In the genomic region with DNA sequence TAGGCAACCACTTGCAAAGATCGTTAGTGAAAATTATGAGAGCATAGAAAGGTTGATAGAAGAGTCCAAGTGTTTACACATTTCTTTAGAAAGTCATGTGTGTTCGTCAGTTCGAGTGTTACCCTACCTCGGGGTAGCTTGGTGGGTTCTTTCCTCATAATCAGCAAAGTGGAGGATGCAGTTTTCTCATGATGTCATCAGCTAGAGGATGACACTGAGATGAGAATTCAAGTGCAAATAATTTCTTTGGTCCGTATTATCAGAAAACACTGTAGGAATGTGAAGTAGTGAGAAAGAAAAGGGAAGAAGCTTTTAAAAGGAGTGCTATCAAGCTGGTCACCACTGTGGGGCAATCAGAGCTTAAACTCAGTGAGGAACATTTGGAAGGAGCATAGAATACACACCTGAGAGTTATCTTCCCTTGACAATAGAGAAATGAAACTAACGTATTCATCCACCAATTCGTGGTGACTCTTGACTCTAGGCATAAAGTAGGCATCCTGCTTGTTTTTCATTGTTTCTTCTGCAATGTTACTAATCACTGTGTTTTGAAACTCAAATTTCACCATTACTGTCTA, we compare ENCODE assay signal across 15 cellular contexts.
A peak's percentile ranks its signal among the peaks of the same experiment; 100 is the strongest.
DNase-seq lines count a peak whose midpoint lies in the region; ATAC-seq and TF ChIP-seq lines count a peak whose summit lies in the region.
"Had no signal": no experiment of that assay in that cellular context is flagged by ENCODE, and none has a peak within 500 bp of the region (broad histone marks: within the 10 kb centered on the region; RNA-seq: fewer than 3 reads in every experiment).

No MANE protein-coding gene starts in this region.

- H4K20me1 ChIP-seq in HCT116 (ENCODE audit: insufficient read depth) (no peaks in the 10 kb centered on the region), PC-9 (ENCODE audit: insufficient read depth) (no peaks in the 10 kb centered on the region)

- no peaks in the 10 kb centered on the region; the same call in 1 of the 2 replicates for H3F3A ChIP-seq in PC-9 (ENCODE audit: insufficient read depth, low read depth)

- TF ChIP-seq RAD21 in HCT116 (IDR thresholded peaks at IDR 0.05; ENCODE audit: low read depth), result peak; percentile 52

- no peaks in the 10 kb centered on the region for H3K9me3 ChIP-seq in HCT116 (ENCODE audit: control insufficient read depth in 1 of 2, insufficient read depth in 1 of 2, low read depth in 1 of 2, low read length in 2 of 2)
- H3K9me3 ChIP-seq in right lobe of liver, result no peaks in the 10 kb centered on the region
- no peaks in the 10 kb centered on the region for H3K9me3 ChIP-seq in PC-9 (ENCODE audit: insufficient read depth, low read depth)
- H3K9me3 ChIP-seq: left lung had no signal

- TF ChIP-seq POLR2A in HCT116 (IDR thresholded peaks at IDR 0.05; ENCODE audit: borderline replicate concordance, extremely low read depth, insufficient read depth, insufficient read length), result no peak
- no peak for TF ChIP-seq POLR2A in right lobe of liver (IDR thresholded peaks at IDR 0.05)

- DNase-seq in HCT116 (ENCODE audit: low read depth, low spot score), result no peak
- peak; percentile 5 for DNase-seq in RPMI7951 (ENCODE audit: low read depth)
- DNase-seq in right lobe of liver, result no peak
- DNase-seq in PC-9, result no peak
- DNase-seq: activated naive CD4-positive, alpha-beta T cell treated with anti-CD3 and anti-CD28 coated beads, Interleukin-2, amount 10 ng/mL, durations not matched to agents 7 days and 5 days; hypothalamus; left lung; naive thymus-derived CD8-positive, alpha-beta T cell; NCI-H2107; stimulated activated CD4-positive, alpha-beta T cell treated with anti-CD3 and anti-CD28 coated beads, Interleukin-1b, Interleukin-23, amount 100 ng/mL, for 48 hours had no signal

- RAD21 ChIA-PET in HCT116 (lab: Charles Lee; ENCODE audit: low non-redundant PET in 1 of 2, low total read pairs in 2 of 2, uncharacterized antibody in 2 of 2, unreplicated experiment in 2 of 2), result no interaction called here

- H3K4me2 ChIP-seq in HCT116 (ENCODE audit: low read length) (no peak overlapping the region), PC-9 (no peak overlapping the region)

- no peak overlapping the region for H3K9ac ChIP-seq in HCT116 (ENCODE audit: low read length)

- CTCF ChIA-PET in HCT116 (lab: Charles Lee) (interaction anchor here (1.2 to 1.7 kb wide), 2 partner anchors 182 to 367 kb away, joined by 4 to 7 read pairs; no protein-coding TSS in a partner anchor), PC-9 (lab: Charles Lee) (no interaction called here)

- H3K9me2 ChIP-seq in HCT116 (ENCODE audit: insufficient read depth) (no peaks in the 10 kb centered on the region), PC-9 (ENCODE audit: insufficient read depth) (no peaks in the 10 kb centered on the region)

- intact Hi-C loops in HCT116 (cut with micrococcal nuclease), result loop anchor here (2.0 to 5.0 kb wide), 2 partner anchors 181 to 367 kb away; no protein-coding TSS in a partner anchor
- intact Hi-C loops in right lobe of liver (cut with DNase I), result no loop called here
- intact Hi-C loops in PC-9 (cut with micrococcal nuclease; ENCODE audit: unreplicated experiment), result no loop called here

- no peak overlapping the region for H3K27ac ChIP-seq in HCT116 (ENCODE audit: low read depth, low read length)
- H3K27ac ChIP-seq in right lobe of liver, result no peak overlapping the region
- H3K27ac ChIP-seq in PC-9, result no peak overlapping the region
- H3K27ac ChIP-seq: HL-60, left lung had no signal

- BruUV-seq in HCT116 (replicated peaks; lab: Mats Ljungman, UMichigan), result no TSS peak
- no TSS peak for BruUV-seq in PC-9 (replicated peaks; lab: Mats Ljungman, UMichigan)

- TF ChIP-seq CTCF in GM12873 (IDR thresholded peaks at IDR 0.05; ENCODE audit: insufficient read depth, low read depth, low read length, missing control alignments) (peak; percentile 44), HCT116 (IDR thresholded peaks at IDR 0.05 in 2 of 3, conservative IDR thresholded peaks at IDR 0.05 in 1 of 3; ENCODE audit: borderline replicate concordance in 1 of 3, insufficient read depth in 1 of 3, low read depth in 2 of 3, low read length in 2 of 3) (peak in 1 of 3 experiments; percentile 14; a peak in 2 of 6 replicates), right lobe of liver (IDR thresholded peaks at IDR 0.05) (peak; percentile 15 to 43 (median 22)), PC-9 (conservative IDR thresholded peaks at IDR 0.05) (no peak)

- no peaks in the 10 kb centered on the region for H3K79me2 ChIP-seq in HCT116 (ENCODE audit: insufficient read depth, low read length)
- no peaks in the 10 kb centered on the region for H3K79me2 ChIP-seq in PC-9 (ENCODE audit: low read depth)

- 43% methylated on average over 7 of the region's 7 CpGs for whole genome bisulfite sequencing in right lobe of liver (ENCODE audit: insufficient coverage, low coverage, low lambda C conversion rate, missing lambda C conversion rate)

- H3K27me3 ChIP-seq in HCT116 (ENCODE audit: insufficient read depth, low read length), result no peaks in the 10 kb centered on the region
- H3K27me3 ChIP-seq in right lobe of liver, result no peaks in the 10 kb centered on the region
- H3K27me3 ChIP-seq in PC-9 (ENCODE audit: insufficient read depth, low read depth), result no peaks in the 10 kb centered on the region
- H3K27me3 ChIP-seq: left lung had no signal

- 0 out of 2 replicates have a peak, but pooled peaks have one; percentile 63 for ATAC-seq in HCT116
- ATAC-seq in right lobe of liver, result peak; percentile 57 to 78 (median 75)
- ATAC-seq in GM19035 (IDR thresholded peaks at IDR 0.05; ENCODE audit: unreplicated experiment), result no peak
- no peak for ATAC-seq in HG03108 (IDR thresholded peaks at IDR 0.05; ENCODE audit: unreplicated experiment)
- ATAC-seq in GM19351 (IDR thresholded peaks at IDR 0.05; ENCODE audit: unreplicated experiment), result no peak
- ATAC-seq: left lung; naive thymus-derived CD8-positive, alpha-beta T cell had no signal

- H3K4me1 ChIP-seq in HCT116 (ENCODE audit: control insufficient read depth in 1 of 2, insufficient read depth in 2 of 2, low read length in 2 of 2) (no peaks in the 10 kb centered on the region), right lobe of liver (no peaks in the 10 kb centered on the region), PC-9 (replicated peaks; ENCODE audit: insufficient read depth) (no peaks in the 10 kb centered on the region)
- H3K4me1 ChIP-seq: left lung had no signal

- H3K4me3 ChIP-seq in HCT116 (replicated peaks in 1 of 2; ENCODE audit: low read depth in 1 of 2, low read length in 2 of 2) (no peak overlapping the region), right lobe of liver (no peak overlapping the region), PC-9 (no peak overlapping the region)
- H3K4me3 ChIP-seq: left lung had no signal

- no peak overlapping the region for H2AFZ ChIP-seq in HCT116 (ENCODE audit: low read depth, low read length, poor library complexity, severe bottlenecking)
- no peak overlapping the region for H2AFZ ChIP-seq in PC-9

- H3K36me3 ChIP-seq in HCT116 (ENCODE audit: control insufficient read depth in 1 of 2, insufficient read depth in 2 of 2, low read length in 2 of 2) (no peaks in the 10 kb centered on the region), right lobe of liver (no peaks in the 10 kb centered on the region), PC-9 (ENCODE audit: low read depth) (no peaks in the 10 kb centered on the region)
- H3K36me3 ChIP-seq: left lung had no signal

- POLR2A ChIA-PET in HCT116 (lab: Charles Lee) (no interaction called here), PC-9 (lab: Charles Lee; ENCODE audit: unreplicated experiment) (no interaction called here)

TF ChIP-seq in HCT116, 20 proteins besides CTCF, POLR2A, EP300 and RAD21:
- no peak for TF ChIP-seq CEBPB (IDR thresholded peaks at IDR 0.05; ENCODE audit: low read depth)
- TF ChIP-seq SIN3A (IDR thresholded peaks at IDR 0.05; ENCODE audit: low read depth), result no peak
- TF ChIP-seq POLR2AphosphoS5 (IDR thresholded peaks at IDR 0.05; ENCODE audit: low read depth, low read length), result no peak
- TF ChIP-seq EZH2 (IDR thresholded peaks at IDR 0.05), result no peak
- no peak for TF ChIP-seq ELF1 (IDR thresholded peaks at IDR 0.05; ENCODE audit: borderline replicate concordance, low read depth)
- no peak for TF ChIP-seq YY1 (IDR thresholded peaks at IDR 0.05; ENCODE audit: extremely low read depth, insufficient replicate concordance, low read depth, low read length)
- no peak for TF ChIP-seq TCF7L2 (IDR thresholded peaks at IDR 0.05; ENCODE audit: borderline replicate concordance, extremely low read depth, insufficient read depth, insufficient read length)
- TF ChIP-seq EGR1 (IDR thresholded peaks at IDR 0.05; ENCODE audit: low read depth), result no peak
- no peak for TF ChIP-seq ZFX (IDR thresholded peaks at IDR 0.05)
- TF ChIP-seq SP1 (IDR thresholded peaks at IDR 0.05; ENCODE audit: low read depth), result no peak
- TF ChIP-seq, protein P1, sequence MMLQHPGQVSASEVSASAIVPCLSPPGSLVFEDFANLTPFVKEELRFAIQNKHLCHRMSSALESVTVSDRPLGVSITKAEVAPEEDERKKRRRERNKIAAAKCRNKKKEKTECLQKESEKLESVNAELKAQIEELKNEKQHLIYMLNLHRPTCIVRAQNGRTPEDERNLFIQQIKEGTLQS (IDR thresholded peaks at IDR 0.05), result no peak
- TF ChIP-seq, protein P2, sequence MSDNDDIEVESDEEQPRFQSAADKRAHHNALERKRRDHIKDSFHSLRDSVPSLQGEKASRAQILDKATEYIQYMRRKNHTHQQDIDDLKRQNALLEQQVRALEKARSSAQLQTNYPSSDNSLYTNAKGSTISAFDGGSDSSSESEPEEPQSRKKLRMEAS (IDR thresholded peaks at IDR 0.05), result no peak
- TF ChIP-seq SRF (IDR thresholded peaks at IDR 0.05; ENCODE audit: low read depth), result no peak
- TF ChIP-seq, protein P3, sequence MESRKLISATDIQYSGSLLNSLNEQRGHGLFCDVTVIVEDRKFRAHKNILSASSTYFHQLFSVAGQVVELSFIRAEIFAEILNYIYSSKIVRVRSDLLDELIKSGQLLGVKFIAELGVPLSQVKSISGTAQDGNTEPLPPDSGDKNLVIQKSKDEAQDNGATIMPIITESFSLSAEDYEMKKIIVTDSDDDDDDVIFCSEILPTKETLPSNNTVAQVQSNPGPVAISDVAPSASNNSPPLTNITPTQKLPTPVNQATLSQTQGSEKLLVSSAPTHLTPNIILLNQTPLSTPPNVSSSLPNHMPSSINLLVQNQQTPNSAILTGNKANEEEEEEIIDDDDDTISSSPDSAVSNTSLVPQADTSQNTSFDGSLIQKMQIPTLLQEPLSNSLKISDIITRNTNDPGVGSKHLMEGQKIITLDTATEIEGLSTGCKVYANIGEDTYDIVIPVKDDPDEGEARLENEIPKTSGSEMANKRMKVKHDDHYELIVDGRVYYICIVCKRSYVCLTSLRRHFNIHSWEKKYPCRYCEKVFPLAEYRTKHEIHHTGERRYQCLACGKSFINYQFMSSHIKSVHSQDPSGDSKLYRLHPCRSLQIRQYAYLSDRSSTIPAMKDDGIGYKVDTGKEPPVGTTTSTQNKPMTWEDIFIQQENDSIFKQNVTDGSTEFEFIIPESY (IDR thresholded peaks at IDR 0.05; ENCODE audit: extremely low read depth, insufficient replicate concordance, low read length), result no peak
- no peak for TF ChIP-seq JUND (IDR thresholded peaks at IDR 0.05)

Comparison
In these comparisons a context has a peak if more than half of its experiments do, and no peak if none do; other contexts are left out.
1. ATAC-seq: peak in HCT116 (single experiment) and right lobe of liver (4 of 4); none in GM19035 (single experiment), HG03108 (single experiment) and GM19351 (single experiment).